Comparison of ENCODE assay signal across 11 cellular contexts in genomic region chr4:7124643-7125442, GRCh38. TPM values are rescaled to one million over a fixed set of nuclear protein-coding genes. Genes with fewer than 3 reads are reported as not detected.
A peak's percentile ranks its signal among the peaks of the same experiment; 100 is the strongest.
DNase-seq lines count a peak whose midpoint lies in the region; ATAC-seq and TF ChIP-seq lines count a peak whose summit lies in the region.
"Had no signal": no experiment of that assay in that cellular context is flagged by ENCODE, and none has a peak within 500 bp of the region (broad histone marks: within the 10 kb centered on the region; RNA-seq: fewer than 3 reads in every experiment).

No MANE protein-coding gene starts in this region.

- POLR2A ChIA-PET in PC-3 (lab: Charles Lee; ENCODE audit: unreplicated experiment), result no interaction called here

- H3K4me2 ChIP-seq in GM23338, result no peak overlapping the region
- peak overlapping the region; percentile 48 for H3K4me2 ChIP-seq in PC-3 (ENCODE audit: low read length)

- H3K4me3 ChIP-seq in GM23338 (no peak overlapping the region), PC-3 (ENCODE audit: low read length) (no peak overlapping the region), sigmoid colon (no peak overlapping the region)

- peaks cover 7% of the 10 kb centered on the region for H3K27me3 Mint-ChIP-seq in GM23338 (ENCODE audit: insufficient read depth, low read depth, poor library complexity)

- H3K9me3 ChIP-seq in PC-3 (ENCODE audit: low read length) (no peaks in the 10 kb centered on the region), sigmoid colon (no peaks in the 10 kb centered on the region)

- ATAC-seq in GM23338 (peak; percentile 35), PC-3 (peak; percentile 92), GM21529 (IDR thresholded peaks at IDR 0.05; ENCODE audit: unreplicated experiment) (no peak), GM21390 (IDR thresholded peaks at IDR 0.05; ENCODE audit: unreplicated experiment) (no peak)

- H4K20me1 ChIP-seq in GM23338 (replicated peaks; ENCODE audit: insufficient read depth), result no peaks in the 10 kb centered on the region; the same call in 1 of the 2 replicates
- no peaks in the 10 kb centered on the region for H4K20me1 ChIP-seq in PC-3 (ENCODE audit: low read length)

- CTCF ChIA-PET in PC-3 (lab: Charles Lee), result no interaction called here

- H3K79me2 ChIP-seq in GM23338 (replicated peaks; ENCODE audit: insufficient read depth) (no peaks in the 10 kb centered on the region), PC-3 (ENCODE audit: low read length) (no peaks in the 10 kb centered on the region)

- no peak overlapping the region; the same call in 1 of the 2 replicates for H2AFZ ChIP-seq in GM23338
- H2AFZ ChIP-seq in PC-3 (ENCODE audit: low read length), result peak overlapping the region; percentile 53; the same call in 1 of the 2 replicates

- peak; percentile 33 for DNase-seq in GM23338 (ENCODE audit: low spot score)
- peak; percentile 84 for DNase-seq in PC-3
- DNase-seq in fibroblast of the conjunctiva (ENCODE audit: low read depth), result peak; percentile 87
- DNase-seq in sigmoid colon, result peak; percentile 87
- no peak for DNase-seq in GM20000 (ENCODE audit: low spot score)
- DNase-seq in NCI-H2107 (lab: John Stamatoyannopoulos, UW), result no peak
- DNase-seq: activated effector memory CD4-positive, alpha-beta T cell treated with anti-CD3 and anti-CD28 coated beads, Interleukin-2, amount 50 U/mL, for 16 hours; NCI-H2227 treated with DMSO at 0.1 percent for 48 hours; nucleus accumbens had no signal

- H3K27me3 ChIP-seq in GM23338 (ENCODE audit: insufficient read depth) (no peaks in the 10 kb centered on the region), PC-3 (ENCODE audit: low read length) (no peaks in the 10 kb centered on the region), sigmoid colon (no peaks in the 10 kb centered on the region)

- no peak for TF ChIP-seq EP300 in sigmoid colon (IDR thresholded peaks at IDR 0.05)

- H3K4me1 Mint-ChIP-seq in GM23338, result peaks cover 2% of the 10 kb centered on the region; the same call in 2 of the 3 replicates

- no peaks in the 10 kb centered on the region for H3K36me3 Mint-ChIP-seq in GM23338 (ENCODE audit: low read depth)

- H3K36me3 ChIP-seq in GM23338 (ENCODE audit: insufficient read depth) (no peaks in the 10 kb centered on the region), PC-3 (ENCODE audit: low read depth, low read length) (no peaks in the 10 kb centered on the region), sigmoid colon (no peaks in the 10 kb centered on the region)

- no peak for TF ChIP-seq POLR2A in sigmoid colon (IDR thresholded peaks at IDR 0.05)

- no peak overlapping the region for H3K27ac Mint-ChIP-seq in GM23338

- H3K4me1 ChIP-seq in GM23338 (ENCODE audit: insufficient read depth) (no peaks in the 10 kb centered on the region), PC-3 (ENCODE audit: insufficient read depth, low read length) (peaks cover 10% of the 10 kb centered on the region), sigmoid colon (peaks cover 0 to 6% (median 0%) of the 10 kb centered on the region in 4 donors)

- 51 to 68% methylated on average over 22 of the region's 22 CpGs for WGBS in sigmoid colon, 2 donors

- no peaks in the 10 kb centered on the region for H3K9me3 Mint-ChIP-seq in GM23338

- TF ChIP-seq CTCF in GM23338 (conservative IDR thresholded peaks at IDR 0.05; ENCODE audit: low read depth in 2 of 2) (peak in 1 of 2 experiments; percentile 53; a peak in 2 of 4 replicates), PC-3 (conservative IDR thresholded peaks at IDR 0.05; ENCODE audit: low read depth, low read length) (peak; percentile 29; the same call in 1 of the 2 replicates), sigmoid colon (IDR thresholded peaks at IDR 0.05) (no peak), GM20000 (IDR thresholded peaks at IDR 0.05; ENCODE audit: extremely low read depth, missing control alignments) (no peak)

- H3K9ac ChIP-seq in PC-3 (ENCODE audit: low read length), result no peak overlapping the region

- H3K9me2 ChIP-seq in GM23338 (ENCODE audit: insufficient read depth), result no peaks in the 10 kb centered on the region
- H3K9me2 ChIP-seq in PC-3 (replicated peaks; ENCODE audit: low read length), result no peaks in the 10 kb centered on the region

- H3K27ac ChIP-seq in GM23338 (ENCODE audit: low read depth) (no peak overlapping the region), PC-3 (ENCODE audit: low read length) (no peak overlapping the region), sigmoid colon (peak overlapping the region in 3 of 4 donors; percentile 10 to 52 (median 41))

- BruUV-seq in PC-3 (replicated peaks; lab: Mats Ljungman, UMichigan), result no TSS peak

- intact Hi-C loops in PC-3 (cut with micrococcal nuclease), result no loop called here
- intact Hi-C loops in sigmoid colon (cut with DNase I), result no loop called here

- H3F3A ChIP-seq in GM23338 (replicated peaks; ENCODE audit: low read depth), result no peaks in the 10 kb centered on the region
- no peaks in the 10 kb centered on the region for H3F3A ChIP-seq in PC-3 (ENCODE audit: low read length, unreplicated experiment)

- no peak overlapping the region for H3K4me3 Mint-ChIP-seq in GM23338

TF ChIP-seq in GM23338, 12 proteins besides CTCF, POLR2A, EP300 and RAD21:
- TF ChIP-seq EZH2 (IDR thresholded peaks at IDR 0.05; ENCODE audit: low read depth, unreplicated experiment) (no peak), EZH2phosphoT487 (IDR thresholded peaks at IDR 0.05; ENCODE audit: unreplicated experiment) (no peak), STAT1 (IDR thresholded peaks at IDR 0.05; ENCODE audit: unreplicated experiment) (no peak), ETS1 (IDR thresholded peaks at IDR 0.05) (no peak), ZNF331 (CRISPR knock-in tag; IDR thresholded peaks at IDR 0.05; ENCODE audit: low read depth) (no peak), CREB1 (CRISPR knock-in tag; IDR thresholded peaks at IDR 0.05; ENCODE audit: low read depth) (no peak), POLR2AphosphoS5 (IDR thresholded peaks at IDR 0.05; ENCODE audit: low read depth) (no peak), NANOG (IDR thresholded peaks at IDR 0.05; ENCODE audit: borderline replicate concordance) (no peak), REST (IDR thresholded peaks at IDR 0.05; ENCODE audit: unreplicated experiment) (no peak), JUNB (IDR thresholded peaks at IDR 0.05; ENCODE audit: unreplicated experiment) (no peak)

RNA-seq across cellular contexts. Expression of gene GRPEL1, which starts 57.0 kb away (rescaled TPM):
- total RNA-seq in GM23338 (2014; rRNA removed; shearing (Covaris generic)), result 27.4 and 27.6 TPM in 2 replicates
- 108 and 112 TPM in 2 replicates for polyA plus RNA-seq in GM23338 (2016; fragmentation: Nextera tagmentation; extraction: Ambion mirVana)
- total RNA-seq in PC-3 (2014; rRNA removed), result 74.5 and 121 TPM in 2 replicates
- 10 to 100 TPM in 3 of 4 donors, 1 to 10 TPM in 1; 7.5 to 23.2 (median 15.0) TPM for total RNA-seq in sigmoid colon
- 10 to 100 TPM; 30.6 to 34.7 (median 31.9) TPM for polyA plus RNA-seq in sigmoid colon

Comparison
In these comparisons a context has a peak if more than half of its experiments do, and no peak if none do; other contexts are left out.
1. ATAC-seq: peak in GM23338 (single experiment) and PC-3 (single experiment); none in GM21529 (single experiment) and GM21390 (single experiment).
2. DNase-seq: peak in GM23338 (single experiment), PC-3 (single experiment), fibroblast of the conjunctiva (single experiment) and sigmoid colon (single experiment); none in GM20000 (single experiment) and NCI-H2107 (single experiment).
3. H3K27ac ChIP-seq: peak in sigmoid colon (3 of 4); none in GM23338 (single experiment) and PC-3 (single experiment).